In genomic region chr12:55926738-55927587, GRCh38 we compare ENCODE assay signal across 8 cellular contexts. TPM values are rescaled to one million over a fixed set of nuclear protein-coding genes. Genes with fewer than 3 reads are reported as not detected.
DNase-seq lines count a peak whose midpoint lies in the region; FAIRE-seq and TF ChIP-seq lines count a peak whose summit lies in the region.

No MANE protein-coding gene starts in this region.

- peak overlapping the region; percentile 87; the same call in 1 of the 2 replicates for H2AK5ac ChIP-seq in H1 (ENCODE audit: low read depth, low read length)

- POLR2A ChIA-PET in H1 (lab: Charles Lee; ENCODE audit: partially characterized antibody), result interaction anchor here (0.6 to 4.5 kb wide), 35 partner anchors 9 to 243 kb away, joined by 3 to 53 read pairs (median 6); partner anchors contain the start of genes CD63, DNAJC14, IKZF4 and MMP19

- peak overlapping the region; percentile 88 to 90 for H3K4me2 ChIP-seq in H1 (ENCODE audit: insufficient read depth in 1 of 2, low read depth in 2 of 2, low read length in 2 of 2)

- H3K79me1 ChIP-seq in H1 (ENCODE audit: low read depth, low read length), result peaks cover 3% of the 10 kb centered on the region; the same call in 1 of the 2 replicates

- FAIRE-seq in HTR-8/SVneo (lab: Jason Lieb, UNC) (peak; percentile 60), H1 (lab: Jason Lieb, UNC) (no peak)

- CTCF ChIA-PET in H1 (lab: Charles Lee; ENCODE audit: partially characterized antibody), result interaction anchor here (0.6 to 7.8 kb wide), 17 partner anchors 8 to 202 kb away, joined by 3 to 71 read pairs (median 4); partner anchors contain the start of genes DNAJC14, GDF11, ORMDL2 and SARNP

- peaks cover 0 to 9% (median 3%) of the 10 kb centered on the region in 4 experiments; a peak in 5 of 8 replicates for H3K36me3 ChIP-seq in H1 (ENCODE audit: control insufficient read depth in 2 of 4, insufficient read depth in 4 of 4, low read length in 3 of 4)

- peak in 1 of 2 experiments; percentile 39; a peak in 2 of 3 replicates for TF ChIP-seq POLR2A in H1 (IDR thresholded peaks at IDR 0.05; ENCODE audit: control extremely low read depth in 1 of 2, low read depth in 2 of 2, low read length in 2 of 2)

- H4K91ac ChIP-seq in H1 (replicated peaks; ENCODE audit: insufficient read length, low read length), result peak overlapping the region; percentile 90

- H3K4me3 ChIP-seq in H1 (ENCODE audit: extremely low read depth in 1 of 4, insufficient read depth in 2 of 4, low read depth in 3 of 4, low read length in 4 of 4), result peak overlapping the region; percentile 90 to 100 (median 94)

- peaks cover 2 to 9% of the 10 kb centered on the region in 2 experiments for H4K20me1 ChIP-seq in H1 (replicated peaks in 1 of 2; ENCODE audit: control insufficient read depth in 1 of 2, insufficient read depth in 2 of 2, low read length in 2 of 2)

- DNase-seq in COLO829 (ENCODE audit: low spot score) (peak; percentile 97), GM20000 (ENCODE audit: low spot score) (peak; percentile 92), HTR-8/SVneo (ENCODE audit: insufficient read length, low spot score) (peak; percentile 93), NOMO-1 (lab: John Stamatoyannopoulos, UW; ENCODE audit: unreplicated experiment in 2 of 2) (peak; percentile 81 to 94), H1 (ENCODE audit: low read depth in 1 of 2, low spot score in 2 of 2) (peak; percentile 84 to 94), mesenteric fat pad (ENCODE audit: low spot score) (peak; percentile 95)
- peak; percentile 81 to 94 (median 87) for DNase-seq in activated CD8-positive, alpha-beta memory T cell treated with anti-CD3 and anti-CD28 coated beads for 48 hours (ENCODE audit: low read depth in 2 of 3, low spot score in 2 of 3)
- peak; percentile 84 for DNase-seq in stimulated activated CD8-positive, alpha-beta memory T cell treated with anti-CD3 and anti-CD28 coated beads, Interleukin-15, amount 100 ng/mL, for 1 hour (ENCODE audit: low read depth)

- peak overlapping the region; percentile 89 for H2BK12ac ChIP-seq in H1 (ENCODE audit: low read depth, low read length)

- H3K27ac ChIP-seq in H1 (ENCODE audit: low read depth, low read length), result peak overlapping the region; percentile 84

- H3K14ac ChIP-seq in H1 (ENCODE audit: insufficient read length), result no peak overlapping the region

- H2BK20ac ChIP-seq in H1 (ENCODE audit: low read length), result 0 out of 2 replicates have a peak overlapping the region, but pooled peaks have one; percentile 3

- H2BK15ac ChIP-seq in H1 (ENCODE audit: low read length), result peak overlapping the region; percentile 75

- peak overlapping the region; percentile 47 for H3K4ac ChIP-seq in H1 (replicated peaks; ENCODE audit: insufficient read length, low read depth, low read length)

- no peak overlapping the region; the same call in 1 of the 2 replicates for H2AFZ ChIP-seq in H1 (ENCODE audit: low read length)

- no peak overlapping the region for H3K23ac ChIP-seq in H1 (ENCODE audit: insufficient read length)

- H3K18ac ChIP-seq in H1 (ENCODE audit: extremely low read depth, low read length), result peak overlapping the region; percentile 91

- 1% methylated on average over 24 of the region's 42 CpGs; no CpG with 5 or more reads in 1 of the 2 experiments for WGBS in H1 (ENCODE audit: extremely low coverage in 1 of 2, insufficient coverage in 1 of 2, insufficient read length in 1 of 2, insufficient replicate concordance in 2 of 2, low coverage in 1 of 2, low lambda C conversion rate in 2 of 2, missing lambda C conversion rate in 1 of 2), 2 experiments

- peaks cover 0 to 6% (median 1%) of the 10 kb centered on the region in 4 experiments; a peak in 2 of 7 replicates for H3K27me3 ChIP-seq in H1 (replicated peaks in 1 of 4; ENCODE audit: control insufficient read depth in 3 of 4, extremely low read depth in 1 of 4, insufficient read depth in 3 of 4, low read length in 3 of 4)

- peaks cover 8 to 19% (median 11%) of the 10 kb centered on the region in 4 experiments; a peak in 6 of 7 replicates for H3K4me1 ChIP-seq in H1 (replicated peaks in 1 of 4; ENCODE audit: control insufficient read depth in 3 of 4, insufficient read depth in 4 of 4, low read length in 3 of 4)

- peak overlapping the region; percentile 73 for H3K56ac ChIP-seq in H1 (replicated peaks; ENCODE audit: insufficient read length, low read depth, low read length)

- peaks cover 13% of the 10 kb centered on the region for H3K23me2 ChIP-seq in H1 (ENCODE audit: low read depth, low read length)

- peak overlapping the region; percentile 99 for H2BK5ac ChIP-seq in H1 (ENCODE audit: low read depth, low read length)

- peak overlapping the region; percentile 91 for H4K8ac ChIP-seq in H1 (ENCODE audit: extremely low read depth, insufficient read depth, low read length)

- H3K79me2 ChIP-seq in H1 (ENCODE audit: control insufficient read depth in 1 of 2, insufficient read depth in 2 of 2, low read length in 2 of 2), result peaks cover 15 to 45% of the 10 kb centered on the region in 2 experiments

- TF ChIP-seq CTCF in GM20000 (IDR thresholded peaks at IDR 0.05; ENCODE audit: extremely low read depth, missing control alignments) (peak; percentile 45), H1 (IDR thresholded peaks at IDR 0.05; ENCODE audit: control extremely low read depth in 1 of 3, insufficient read depth in 1 of 3, low read depth in 1 of 3, low read length in 3 of 3) (peak; percentile 51 to 66 (median 59))

- peak; percentile 23 to 35; a peak in 3 of 4 replicates for TF ChIP-seq RAD21 in H1 (IDR thresholded peaks at IDR 0.05 in 1 of 2, conservative IDR thresholded peaks at IDR 0.05 in 1 of 2; ENCODE audit: low read depth in 2 of 2, low read length in 2 of 2)

- peak overlapping the region; percentile 82 to 94 (median 86) for H3K9ac ChIP-seq in H1 (replicated peaks in 1 of 4; ENCODE audit: extremely low read depth in 1 of 4, low read depth in 3 of 4, low read length in 3 of 4)

- no peaks in the 10 kb centered on the region for H3K9me3 ChIP-seq in H1 (ENCODE audit: insufficient read depth in 2 of 2, low read depth in 1 of 2, low read length in 1 of 2)

- H2BK120ac ChIP-seq in H1 (replicated peaks; ENCODE audit: low read depth, low read length), result peak overlapping the region; percentile 30

- no peak for TF ChIP-seq EP300 in H1 (IDR thresholded peaks at IDR 0.05; ENCODE audit: borderline replicate concordance in 1 of 2, low read depth in 2 of 2, low read length in 2 of 2)

- H4K5ac ChIP-seq in H1 (ENCODE audit: insufficient read length, low read depth, low read length), result peak overlapping the region; percentile 86

RNA-seq across cellular contexts. Expression of gene PYM1, which starts 0.7 kb away (rescaled TPM):
- total RNA-seq in H1 (2021; fragmentation: NEBNext Ultra II Directional; extraction: Animal tissue kit (Norgen Biotek cat#: 25700)), result 58.5 and 58.9 TPM in 2 replicates
- polyA plus RNA-seq in H1 (2011; rRNA removed), result 37.3 and 38.7 TPM in 2 replicates
- 63.4 TPM for polyA plus RNA-seq in H1 (2011; cell fraction: cytosol; rRNA removed)
- 35.1 TPM for polyA plus RNA-seq in H1 (2011; cell fraction: nucleus; rRNA removed)
- polyA plus RNA-seq in H1 (2012, experiment 1 of 2), result 51.5 to 60.0 TPM (median 58.2 TPM) in 4 replicates
- 66.9 TPM for polyA plus RNA-seq in H1 (2012, experiment 2 of 2)
- polyA plus RNA-seq in H1 (2013, experiment 1 of 2), result 47.7 TPM
- 46.9 TPM for polyA plus RNA-seq in H1 (2013, experiment 2 of 2)
- polyA minus RNA-seq in H1 (2011; rRNA and poly(A)+ RNA removed), result 19.9 and 24.5 TPM in 2 replicates
- polyA minus RNA-seq in H1 (2011; cell fraction: cytosol; rRNA and poly(A)+ RNA removed), result 25.0 TPM
- 22.3 TPM for polyA minus RNA-seq in H1 (2011; cell fraction: nucleus; rRNA and poly(A)+ RNA removed)
- 30.5 TPM for total RNA-seq in mesenteric fat pad

RNA-seq across cellular contexts. Expression of gene DGKA, which starts 4.0 kb away (rescaled TPM):
- total RNA-seq in H1 (2021; fragmentation: NEBNext Ultra II Directional; extraction: Animal tissue kit (Norgen Biotek cat#: 25700)), result 18.0 and 21.3 TPM in 2 replicates
- 15.9 and 24.4 TPM in 2 replicates for polyA plus RNA-seq in H1 (2011; rRNA removed)
- polyA plus RNA-seq in H1 (2011; cell fraction: cytosol; rRNA removed), result 16.9 TPM
- 86.0 TPM for polyA plus RNA-seq in H1 (2011; cell fraction: nucleus; rRNA removed)
- 23.4 to 38.0 TPM (median 26.0 TPM) in 4 replicates for polyA plus RNA-seq in H1 (2012, experiment 1 of 2)
- 7.8 TPM for polyA plus RNA-seq in H1 (2012, experiment 2 of 2)
- polyA plus RNA-seq in H1 (2013, experiment 1 of 2), result 20.5 TPM
- polyA plus RNA-seq in H1 (2013, experiment 2 of 2), result 23.7 TPM
- polyA minus RNA-seq in H1 (2011; rRNA and poly(A)+ RNA removed), result 15.0 and 23.9 TPM in 2 replicates
- polyA minus RNA-seq in H1 (2011; cell fraction: cytosol; rRNA and poly(A)+ RNA removed), result 14.2 TPM
- 26.5 TPM for polyA minus RNA-seq in H1 (2011; cell fraction: nucleus; rRNA and poly(A)+ RNA removed)
- total RNA-seq in mesenteric fat pad, result 32.4 TPM

RNA-seq across cellular contexts. Expression of gene PMEL, which starts 38.9 kb away (rescaled TPM):
- 120 and 128 TPM in 2 replicates for total RNA-seq in H1 (2021; fragmentation: NEBNext Ultra II Directional; extraction: Animal tissue kit (Norgen Biotek cat#: 25700))
- polyA plus RNA-seq in H1 (2011; rRNA removed), result 382 and 467 TPM in 2 replicates
- polyA plus RNA-seq in H1 (2011; cell fraction: cytosol; rRNA removed), result 273 TPM
- polyA plus RNA-seq in H1 (2011; cell fraction: nucleus; rRNA removed), result 777 TPM
- 121 to 177 TPM (median 161 TPM) in 4 replicates for polyA plus RNA-seq in H1 (2012, experiment 1 of 2)
- polyA plus RNA-seq in H1 (2012, experiment 2 of 2), result 187 TPM
- 150 TPM for polyA plus RNA-seq in H1 (2013, experiment 1 of 2)
- 120 TPM for polyA plus RNA-seq in H1 (2013, experiment 2 of 2)
- polyA minus RNA-seq in H1 (2011; rRNA and poly(A)+ RNA removed), result 247 and 291 TPM in 2 replicates
- 109 TPM for polyA minus RNA-seq in H1 (2011; cell fraction: cytosol; rRNA and poly(A)+ RNA removed)
- 104 TPM for polyA minus RNA-seq in H1 (2011; cell fraction: nucleus; rRNA and poly(A)+ RNA removed)
- 0.64 TPM for total RNA-seq in mesenteric fat pad

RNA-seq across cellular contexts. Expression of gene CDK2, which starts 39.7 kb away (rescaled TPM):
- total RNA-seq in H1 (2021; fragmentation: NEBNext Ultra II Directional; extraction: Animal tissue kit (Norgen Biotek cat#: 25700)), result 41.7 and 42.5 TPM in 2 replicates
- 39.4 and 41.6 TPM in 2 replicates for polyA plus RNA-seq in H1 (2011; rRNA removed)
- polyA plus RNA-seq in H1 (2011; cell fraction: cytosol; rRNA removed), result 45.7 TPM
- polyA plus RNA-seq in H1 (2011; cell fraction: nucleus; rRNA removed), result 79.8 TPM
- polyA plus RNA-seq in H1 (2012, experiment 1 of 2), result 49.9 to 51.7 TPM (median 51.1 TPM) in 4 replicates
- 24.2 TPM for polyA plus RNA-seq in H1 (2012, experiment 2 of 2)
- 34.7 TPM for polyA plus RNA-seq in H1 (2013, experiment 1 of 2)
- polyA plus RNA-seq in H1 (2013, experiment 2 of 2), result 34.4 TPM
- 54.2 and 61.6 TPM in 2 replicates for polyA minus RNA-seq in H1 (2011; rRNA and poly(A)+ RNA removed)
- polyA minus RNA-seq in H1 (2011; cell fraction: cytosol; rRNA and poly(A)+ RNA removed), result 28.5 TPM
- polyA minus RNA-seq in H1 (2011; cell fraction: nucleus; rRNA and poly(A)+ RNA removed), result 24.8 TPM
- total RNA-seq in mesenteric fat pad, result 21.4 TPM

RNA-seq across cellular contexts. Expression of gene RAB5B, which starts 46.9 kb away (rescaled TPM):
- total RNA-seq in H1 (2021; fragmentation: NEBNext Ultra II Directional; extraction: Animal tissue kit (Norgen Biotek cat#: 25700)), result 56.7 and 65.6 TPM in 2 replicates
- 47.2 and 62.4 TPM in 2 replicates for polyA plus RNA-seq in H1 (2011; rRNA removed)
- 61.2 TPM for polyA plus RNA-seq in H1 (2011; cell fraction: cytosol; rRNA removed)
- 33.7 TPM for polyA plus RNA-seq in H1 (2011; cell fraction: nucleus; rRNA removed)
- 39.6 to 49.1 TPM (median 43.6 TPM) in 4 replicates for polyA plus RNA-seq in H1 (2012, experiment 1 of 2)
- 37.5 TPM for polyA plus RNA-seq in H1 (2012, experiment 2 of 2)
- polyA plus RNA-seq in H1 (2013, experiment 1 of 2), result 38.9 TPM
- polyA plus RNA-seq in H1 (2013, experiment 2 of 2), result 40.2 TPM
- 79.5 and 82.6 TPM in 2 replicates for polyA minus RNA-seq in H1 (2011; rRNA and poly(A)+ RNA removed)
- polyA minus RNA-seq in H1 (2011; cell fraction: cytosol; rRNA and poly(A)+ RNA removed), result 35.5 TPM
- polyA minus RNA-seq in H1 (2011; cell fraction: nucleus; rRNA and poly(A)+ RNA removed), result 28.6 TPM
- total RNA-seq in mesenteric fat pad, result 88.2 TPM

Comparison
In these comparisons a context has a peak if more than half of its experiments do, and no peak if none do; other contexts are left out.
1. Peak in every context shown above with its lines: DNase-seq, H3K4me3 ChIP-seq and H3K27ac ChIP-seq.
2. RNA of gene PMEL, which starts 38.9 kb away (total RNA-seq): 120 to 128 TPM in H1; 0.64 TPM in mesenteric fat pad (single experiment); every median in the first group is over 10 times any median in the second.